Comparison of ENCODE assay signal across 8 cellular contexts in genomic region chr2:74391209-74391579, GRCh38. TPM values are rescaled to one million over a fixed set of nuclear protein-coding genes. Genes with fewer than 3 reads are reported as not detected.
DNase-seq lines count a peak whose midpoint lies in the region; ATAC-seq, FAIRE-seq and TF ChIP-seq lines count a peak whose summit lies in the region.

No MANE protein-coding gene starts in this region.

- H3K4me3 ChIP-seq in RWPE2 (ENCODE audit: severe bottlenecking) = peak overlapping the region; percentile 46
- peak overlapping the region; percentile 80 for H3K4me3 ChIP-seq in epithelial cell of esophagus (ENCODE audit: low read length)

- peak overlapping the region; percentile 97 for H3K27ac Mint-ChIP-seq in nephron progenitor cell

- no peaks in the 10 kb centered on the region for H3K27me3 ChIP-seq in RWPE2 (ENCODE audit: insufficient read depth, poor library complexity, severe bottlenecking)

- H3K36me3 ChIP-seq in RWPE2 (ENCODE audit: low read depth) = 0 out of 2 replicates have a peak, but pooled peaks cover 7% of the 10 kb centered on the region

- ATAC-seq in HG02571 (IDR thresholded peaks at IDR 0.05; ENCODE audit: unreplicated experiment) (peak; percentile 16), RWPE2 (ENCODE audit: low read depth) (peak; percentile 60), GM19328 (IDR thresholded peaks at IDR 0.05; ENCODE audit: unreplicated experiment) (no peak)

- no peaks in the 10 kb centered on the region for H3K9me3 Mint-ChIP-seq in nephron progenitor cell

- H3K27ac ChIP-seq in RWPE2 (ENCODE audit: poor library complexity, severe bottlenecking) = peak overlapping the region; percentile 56

- H3K4me1 Mint-ChIP-seq in nephron progenitor cell = peaks cover 5% of the 10 kb centered on the region

- H3K27me3 Mint-ChIP-seq in nephron progenitor cell (ENCODE audit: low read depth, poor library complexity) = peaks cover 18% of the 10 kb centered on the region

- peak; percentile 52 for FAIRE-seq in GM12891 (lab: Jason Lieb, UNC)

- H3K4me1 ChIP-seq in RWPE2 (ENCODE audit: insufficient read depth, poor library complexity, severe bottlenecking) = peaks cover 12% of the 10 kb centered on the region

- H3K4me3 Mint-ChIP-seq in nephron progenitor cell = no peak overlapping the region

- no peak for TF ChIP-seq POLR2A in GM12891 (IDR thresholded peaks at IDR 0.05; ENCODE audit: low read depth, low read length)

- DNase-seq in GM12891 (ENCODE audit: insufficient read length, low spot score) (no peak), RWPE2 (ENCODE audit: low spot score) (no peak), epithelial cell of esophagus (ENCODE audit: low read depth) (peak; percentile 15), nephron progenitor cell (no peak), SKM-1 (lab: John Stamatoyannopoulos, UW; ENCODE audit: unreplicated experiment) (no peak)
- DNase-seq in stimulated activated CD4-positive, alpha-beta T cell treated with anti-CD3 and anti-CD28 coated beads, Interleukin-4, amount 100 ng/mL, for 4 hours = no peak

- TF ChIP-seq CTCF in RWPE2 (IDR thresholded peaks at IDR 0.05; ENCODE audit: poor library complexity, severe bottlenecking) = no peak
- TF ChIP-seq CTCF in epithelial cell of esophagus (IDR thresholded peaks at IDR 0.05; ENCODE audit: insufficient read depth, low read depth, low read length, missing control alignments) = no peak
- TF ChIP-seq CTCF in nephron progenitor cell (IDR thresholded peaks at IDR 0.05) = no peak

- no peaks in the 10 kb centered on the region for H3K36me3 Mint-ChIP-seq in nephron progenitor cell (ENCODE audit: low read depth)

- H3K9me3 ChIP-seq in RWPE2 (ENCODE audit: severe bottlenecking) = no peaks in the 10 kb centered on the region

TF ChIP-seq in GM12891, 5 proteins besides CTCF, POLR2A, EP300 and RAD21:
- TF ChIP-seq SPI1 (IDR thresholded peaks at IDR 0.05; ENCODE audit: low read depth, low read length) (no peak), POLR2AphosphoS5 (IDR thresholded peaks at IDR 0.05; ENCODE audit: low read depth, low read length) (no peak), POU2F2 (IDR thresholded peaks at IDR 0.05; ENCODE audit: low read depth, low read length) (no peak), PAX5 (IDR thresholded peaks at IDR 0.05; ENCODE audit: insufficient read depth, low read length, severe bottlenecking) (no peak), TAF1 (IDR thresholded peaks at IDR 0.05; ENCODE audit: low read depth, low read length) (no peak)

RNA-seq across cellular contexts. Expression of gene DCTN1, which starts 11.1 kb away (rescaled TPM):
- polyA plus RNA-seq in GM12891 (2012; ENCODE audit: low read depth, missing spikeins) = 68.2 TPM

RNA-seq across cellular contexts. Expression of gene C2orf81, which starts 30.2 kb away (rescaled TPM):
- 6.7 TPM for polyA plus RNA-seq in GM12891 (2012; ENCODE audit: low read depth, missing spikeins)

RNA-seq across cellular contexts. Expression of gene WDR54, which starts 30.3 kb away (rescaled TPM):
- polyA plus RNA-seq in GM12891 (2012; ENCODE audit: low read depth, missing spikeins) = 85.4 TPM

RNA-seq across cellular contexts. Expression of gene SLC4A5, which starts 48.0 kb away (rescaled TPM):
- polyA plus RNA-seq in GM12891 (2012; ENCODE audit: low read depth, missing spikeins) = 1.1 TPM

RNA-seq across cellular contexts. Expression of gene RTKN, which starts 50.5 kb away (rescaled TPM):
- 7.9 TPM for polyA plus RNA-seq in GM12891 (2012; ENCODE audit: low read depth, missing spikeins)
